27 cellular contexts compared by ENCODE assay signal in the genomic region with DNA sequence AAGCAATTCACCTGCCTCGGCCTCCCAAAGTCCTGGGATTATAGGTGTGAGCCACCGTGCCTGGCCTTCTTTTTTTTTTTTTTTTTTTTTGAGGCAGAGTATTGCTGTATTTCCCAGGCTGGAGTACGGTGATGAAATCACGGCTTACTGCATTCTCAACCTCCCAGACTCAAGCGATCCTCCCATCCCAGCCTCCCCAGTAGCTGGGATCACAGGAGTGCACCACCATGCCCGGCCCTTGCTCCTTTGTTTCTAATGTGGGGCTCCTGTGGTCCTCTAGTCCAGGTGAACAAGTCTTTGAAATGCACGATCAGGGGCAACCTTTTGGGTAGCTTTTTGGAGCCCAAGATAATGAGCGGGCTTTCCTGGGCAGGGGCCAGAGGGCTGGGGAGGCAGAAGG. TPM values are rescaled to one million over a fixed set of nuclear protein-coding genes. Genes with fewer than 3 reads are reported as not detected.
A peak's percentile ranks its signal among the peaks of the same experiment; 100 is the strongest.
DNase-seq lines count a peak whose midpoint lies in the region; ATAC-seq, FAIRE-seq and TF ChIP-seq lines count a peak whose summit lies in the region.
"Had no signal": no experiment of that assay in that cellular context is flagged by ENCODE, and none has a peak within 500 bp of the region (broad histone marks: within the 10 kb centered on the region; RNA-seq: fewer than 3 reads in every experiment).

No MANE protein-coding gene starts in this region.

- no peak for DNase-seq in activated T-cell treated with anti-CD3 and anti-CD28 coated beads, Interleukin-2, amount 50 U/mL, for 72 hours
- no peak for DNase-seq in activated T-cell treated with anti-CD3 and anti-CD28 coated beads, Interleukin-2, amount 50 U/mL, for 1 hour
- DNase-seq in kidney (peak; percentile 33), hepatocyte (ENCODE audit: low spot score) (no peak), D341Med (ENCODE audit: low spot score) (no peak), WTC11 (ENCODE audit: low spot score) (no peak)
- DNase-seq: activated CD4-positive, CD25-positive, alpha-beta regulatory T cell treated with anti-CD3 and anti-CD28 coated beads, Interleukin-2, amount 50 U/mL, for 72 hours; activated T-cell treated with anti-CD3 and anti-CD28 coated beads for 4 hours; AML-193; amniotic stem cell; Calu3; foreskin keratinocyte; H9; heart right ventricle; IMR-90; left cardiac atrium; NCI-H1105 treated with DMSO at 0.1 percent for 48 hours; NCI-H1930; NCI-H526; nucleus accumbens; Peyer's patch; stimulated activated CD4-positive, alpha-beta T cell treated with anti-CD3 and anti-CD28 coated beads, Interleukin-15, amount 100 ng/mL, for 24 hours; stimulated activated naive CD8-positive, alpha-beta T cell treated with anti-CD3 and anti-CD28 coated beads, Interleukin-15, amount 100 ng/mL, for 72 hours had no signal

- H3K9ac ChIP-seq in OCI-LY1 (ENCODE audit: low read length) (no peak overlapping the region), kidney (ENCODE audit: low read length in 2 of 2) (no peak overlapping the region)

- H2AFZ ChIP-seq in OCI-LY1 (ENCODE audit: low read length) = no peak overlapping the region
- no peak overlapping the region for H2AFZ ChIP-seq in hepatocyte

- H3K27me3 ChIP-seq in OCI-LY1 (ENCODE audit: insufficient read depth, low read length) (no peaks in the 10 kb centered on the region), hepatocyte (no peaks in the 10 kb centered on the region)
- H3K27me3 ChIP-seq: foreskin keratinocyte, heart right ventricle, Peyer's patch had no signal

- TF ChIP-seq CTCF in OCI-LY1 (IDR thresholded peaks at IDR 0.05; ENCODE audit: low read length) (no peak), kidney (IDR thresholded peaks at IDR 0.05; ENCODE audit: borderline replicate concordance, extremely low read depth, insufficient read depth) (no peak), hepatocyte (IDR thresholded peaks at IDR 0.05; ENCODE audit: poor library complexity) (no peak), WTC11 (IDR thresholded peaks at IDR 0.05) (no peak)

- H3K27me3 Mint-ChIP-seq in activated T-cell treated with anti-CD3 and anti-CD28 coated beads, Interleukin-2, amount 50 U/mL, for 72 hours (ENCODE audit: low read depth) = no peaks in the 10 kb centered on the region
- H3K27me3 Mint-ChIP-seq in stimulated activated memory B cell treated with anti-CD40 and anti-IgM and Interleukin-4, amounts not matched to agents 10 μg/mL and 1 μg/mL and 100 μg/mL, for 72 hours = no peaks in the 10 kb centered on the region
- H3K27me3 Mint-ChIP-seq in WTC11 (ENCODE audit: low read depth) = no peaks in the 10 kb centered on the region
- H3K27me3 Mint-ChIP-seq: stimulated activated naive CD8-positive, alpha-beta T cell treated with anti-CD3 and anti-CD28 coated beads, Interleukin-15, amount 100 ng/mL, for 72 hours had no signal

- H3K36me3 Mint-ChIP-seq in activated T-cell treated with anti-CD3 and anti-CD28 coated beads, Interleukin-2, amount 50 U/mL, for 72 hours (ENCODE audit: insufficient read depth in 2 of 2) = peaks cover 3 to 6% of the 10 kb centered on the region in 2 donors
- H3K36me3 Mint-ChIP-seq in stimulated activated memory B cell treated with anti-CD40 and anti-IgM and Interleukin-4, amounts not matched to agents 10 μg/mL and 1 μg/mL and 100 μg/mL, for 72 hours = peaks cover 20% of the 10 kb centered on the region
- H3K36me3 Mint-ChIP-seq in WTC11 = peaks cover 18% of the 10 kb centered on the region; the same call in 1 of the 2 replicates

- peaks cover 51% of the 10 kb centered on the region for H3K4me1 Mint-ChIP-seq in activated T-cell treated with anti-CD3 and anti-CD28 coated beads, Interleukin-2, amount 50 U/mL, for 72 hours (ENCODE audit: low read depth)
- peaks cover 81% of the 10 kb centered on the region for H3K4me1 Mint-ChIP-seq in stimulated activated memory B cell treated with anti-CD40 and anti-IgM and Interleukin-4, amounts not matched to agents 10 μg/mL and 1 μg/mL and 100 μg/mL, for 72 hours
- H3K4me1 Mint-ChIP-seq in WTC11 = peaks cover 45% of the 10 kb centered on the region

- CTCF ChIA-PET in WTC11 (lab: Charles Lee) = interaction anchor here (1.6 kb wide), 1 partner anchor 17 kb away, joined by 4 read pairs; no protein-coding TSS in a partner anchor

- FAIRE-seq in kidney (lab: Jason Lieb, UNC) = no peak
- FAIRE-seq: A549 had no signal

- H3K27ac Mint-ChIP-seq in activated T-cell treated with anti-CD3 and anti-CD28 coated beads, Interleukin-2, amount 50 U/mL, for 72 hours = peak overlapping the region; percentile 45
- H3K27ac Mint-ChIP-seq in stimulated activated memory B cell treated with anti-CD40 and anti-IgM and Interleukin-4, amounts not matched to agents 10 μg/mL and 1 μg/mL and 100 μg/mL, for 72 hours = peak overlapping the region; percentile 92
- no peak overlapping the region for H3K27ac Mint-ChIP-seq in WTC11

- no peak for ATAC-seq in activated T-cell treated with anti-CD3 and anti-CD28 coated beads, Interleukin-2, amount 50 U/mL, for 72 hours (replicated peaks in 1 of 2)
- ATAC-seq in stimulated activated memory B cell treated with anti-CD40 and anti-IgM and Interleukin-4, amounts not matched to agents 10 μg/mL and 1 μg/mL and 100 μg/mL, for 72 hours = no peak
- no peak for ATAC-seq in WTC11
- ATAC-seq: foreskin keratinocyte; heart right ventricle; left cardiac atrium; stimulated activated naive CD8-positive, alpha-beta T cell treated with anti-CD3 and anti-CD28 coated beads, Interleukin-15, amount 100 ng/mL, for 72 hours had no signal

- H3K4me3 Mint-ChIP-seq in activated T-cell treated with anti-CD3 and anti-CD28 coated beads, Interleukin-2, amount 50 U/mL, for 72 hours = no peak overlapping the region
- H3K4me3 Mint-ChIP-seq in stimulated activated memory B cell treated with anti-CD40 and anti-IgM and Interleukin-4, amounts not matched to agents 10 μg/mL and 1 μg/mL and 100 μg/mL, for 72 hours = no peak overlapping the region
- H3K4me3 Mint-ChIP-seq in WTC11 = no peak overlapping the region
- H3K4me3 Mint-ChIP-seq: H9 had no signal

- no peaks in the 10 kb centered on the region for H3K9me3 ChIP-seq in OCI-LY1 (ENCODE audit: low read length)
- H3K9me3 ChIP-seq in kidney (ENCODE audit: control insufficient read depth in 1 of 2, low read length in 2 of 2) = no peaks in the 10 kb centered on the region
- no peaks in the 10 kb centered on the region for H3K9me3 ChIP-seq in hepatocyte (ENCODE audit: low read depth)
- H3K9me3 ChIP-seq: A549, heart right ventricle, Peyer's patch, prostate gland had no signal

- no peaks in the 10 kb centered on the region for H3K9me3 Mint-ChIP-seq in activated T-cell treated with anti-CD3 and anti-CD28 coated beads, Interleukin-2, amount 50 U/mL, for 72 hours
- H3K9me3 Mint-ChIP-seq in stimulated activated memory B cell treated with anti-CD40 and anti-IgM and Interleukin-4, amounts not matched to agents 10 μg/mL and 1 μg/mL and 100 μg/mL, for 72 hours = no peaks in the 10 kb centered on the region
- H3K9me3 Mint-ChIP-seq in WTC11 = no peaks in the 10 kb centered on the region
- H3K9me3 Mint-ChIP-seq: H9; stimulated activated naive CD8-positive, alpha-beta T cell treated with anti-CD3 and anti-CD28 coated beads, Interleukin-15, amount 100 ng/mL, for 72 hours had no signal

- H3K4me3 ChIP-seq in OCI-LY1 (ENCODE audit: low read depth, low read length, poor library complexity, severe bottlenecking) = no peak overlapping the region
- no peak overlapping the region for H3K4me3 ChIP-seq in kidney (ENCODE audit: low read length in 2 of 2)
- H3K4me3 ChIP-seq in hepatocyte = no peak overlapping the region
- H3K4me3 ChIP-seq: A549, heart right ventricle, Peyer's patch, prostate gland had no signal

- H3K27ac ChIP-seq in OCI-LY1 (ENCODE audit: low read depth, low read length, poor library complexity, severe bottlenecking) (peak overlapping the region; percentile 96), kidney (ENCODE audit: low read depth in 2 of 2, low read length in 2 of 2) (peak overlapping the region in 1 of 2 donors; percentile 57), hepatocyte (no peak overlapping the region)
- H3K27ac ChIP-seq: foreskin keratinocyte, prostate gland had no signal

- H3K4me2 ChIP-seq in OCI-LY1 (ENCODE audit: low read length) = no peak overlapping the region
- H3K4me2 ChIP-seq in hepatocyte = no peak overlapping the region
- H3K4me2 ChIP-seq: A549 had no signal

- POLR2A ChIA-PET in WTC11 (lab: Charles Lee) = interaction anchor here (0.7 to 1.0 kb wide), 4 partner anchors 12 to 60 kb away, joined by 3 to 9 read pairs (median 5); no protein-coding TSS in a partner anchor

- 0 out of 2 replicates have a peak, but pooled peaks cover 4% of the 10 kb centered on the region for H3F3A ChIP-seq in OCI-LY1 (ENCODE audit: insufficient read depth, low read length)

- H3K79me2 ChIP-seq in OCI-LY1 (ENCODE audit: insufficient read depth, low read length) = peaks cover 82% of the 10 kb centered on the region
- H3K79me2 ChIP-seq in hepatocyte = peaks cover 99% of the 10 kb centered on the region

- WGBS in hepatocyte (ENCODE audit: low lambda C conversion rate, missing lambda C conversion rate) = 92% methylated on average over 8 of the region's 8 CpGs

- intact Hi-C loops in kidney (cut with DNase I) = no loop called here

- H3K36me3 ChIP-seq in OCI-LY1 (ENCODE audit: insufficient read depth, low read length) (peaks cover 48% of the 10 kb centered on the region), kidney (ENCODE audit: control insufficient read depth in 1 of 2, insufficient read depth in 2 of 2, low read length in 2 of 2) (peaks cover 9 to 16% of the 10 kb centered on the region in 2 donors), hepatocyte (replicated peaks; ENCODE audit: insufficient read depth, low read depth) (no peaks in the 10 kb centered on the region)
- H3K36me3 ChIP-seq: Peyer's patch, prostate gland had no signal

- peaks cover 46% of the 10 kb centered on the region for H3K4me1 ChIP-seq in OCI-LY1 (ENCODE audit: insufficient read depth, low read length, severe bottlenecking)
- H3K4me1 ChIP-seq in kidney (ENCODE audit: control insufficient read depth in 1 of 2, insufficient read depth in 1 of 2, low read depth in 1 of 2, low read length in 2 of 2) = peaks cover 45 to 60% of the 10 kb centered on the region in 2 donors
- H3K4me1 ChIP-seq in hepatocyte (ENCODE audit: insufficient read depth) = peaks cover 3% of the 10 kb centered on the region
- H3K4me1 ChIP-seq: foreskin keratinocyte, prostate gland had no signal

- H4K20me1 ChIP-seq in OCI-LY1 (ENCODE audit: insufficient read depth, low read length) (no peaks in the 10 kb centered on the region), hepatocyte (ENCODE audit: insufficient read depth, poor library complexity, severe bottlenecking) (peaks cover 85% of the 10 kb centered on the region)

- H3K9me2 ChIP-seq in OCI-LY1 (ENCODE audit: low read depth, low read length) (no peaks in the 10 kb centered on the region), hepatocyte (replicated peaks; ENCODE audit: insufficient read depth) (no peaks in the 10 kb centered on the region)

RNA-seq across cellular contexts. Expression of a gene that starts 23.2 kb away (rescaled TPM):
- 10 to 100 TPM; 53.1 to 59.0 TPM for total RNA-seq in activated T-cell treated with anti-CD3 and anti-CD28 coated beads, Interleukin-2, amount 50 U/mL, for 72 hours
- total RNA-seq in kidney (65.7 TPM), hepatocyte (9.4 and 17.8 TPM in 2 replicates), WTC11 (2021) (57.0 to 63.7 TPM (median 59.6 TPM) in 3 replicates)
- polyA plus RNA-seq in kidney (ENCODE audit: insufficient read depth, low read depth, low replicate concordance) (16.6 TPM), hepatocyte (4.6 and 5.8 TPM in 2 replicates)
